ENCODE assay signal across 17 cellular contexts in the genomic region with DNA sequence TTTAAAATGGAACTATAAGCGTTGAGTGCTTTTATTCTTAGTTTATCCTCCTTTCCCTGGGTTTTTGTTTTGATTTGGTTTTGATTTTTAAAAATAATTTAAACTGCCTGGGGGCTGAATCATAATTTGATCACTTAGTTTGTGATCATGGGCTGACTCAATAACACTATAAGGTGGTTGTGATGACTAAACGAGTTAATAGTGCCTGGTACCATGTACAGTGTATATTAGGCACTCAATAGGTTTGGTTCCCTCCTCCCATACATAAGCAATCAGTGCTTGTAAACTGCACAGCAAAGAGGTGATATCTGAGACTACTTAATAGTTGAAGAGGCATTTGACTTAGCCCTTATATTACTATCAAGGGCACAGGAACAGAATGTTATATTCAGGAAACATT.
"Had no signal": no experiment of that assay in that cellular context is flagged by ENCODE, and none has a peak within 500 bp of the region (broad histone marks: within the 10 kb centered on the region; RNA-seq: fewer than 3 reads in every experiment).

No MANE protein-coding gene starts in this region.

- H3K36me3 ChIP-seq: MG63, Peyer's patch, SJCRH30 had no signal

- H3K27me3 ChIP-seq: MG63, Peyer's patch, SJCRH30 had no signal

- DNase-seq: KBM-7, MG63, NCI-H1092, NCI-H1105 treated with DMSO at 0.1 percent for 48 hours, NCI-H1417 treated with DMSO at 0.1 percent for 48 hours, NCI-H146, NCI-H1694 treated with DMSO at 0.1 percent for 48 hours, NCI-H1930, NCI-H2081, NCI-H2227 treated with DMSO at 0.1 percent for 48 hours, NCI-H69, NCI-H774, Peyer's patch, SHP77 treated with DMSO at 0.1 percent for 48 hours, SJCRH30 had no signal

- ATAC-seq: Right ventricle myocardium inferior, SK-N-SH treated with all-trans-retinoic acid at 6 μM for 48 hours had no signal

- H3K4me3 ChIP-seq: MG63, Peyer's patch, SJCRH30 had no signal
